Comparison of ENCODE assay signal across 8 cellular contexts in genomic region chr1:46247433-46248121, GRCh38. TPM values are rescaled to one million over a fixed set of nuclear protein-coding genes. Genes with fewer than 3 reads are reported as not detected.
DNase-seq lines count a peak whose midpoint lies in the region; ATAC-seq and TF ChIP-seq lines count a peak whose summit lies in the region.

Gene RAD54L (plus strand): TSS chr1:46247763. CDS start chr1:46248406, 643 bp downstream.

- H3K27me3 Mint-ChIP-seq in activated naive CD4-positive, alpha-beta T cell treated with anti-CD3 and anti-CD28 coated beads, Interleukin-2, amount 50 U/mL, for 24 hours: no peaks in the 10 kb centered on the region

- H3K4me1 ChIP-seq in osteoblast (ENCODE audit: insufficient read depth, low read length) (peaks cover 16% of the 10 kb centered on the region), thymus (ENCODE audit: control insufficient read depth, insufficient read depth, low read length) (peaks cover 17% of the 10 kb centered on the region)

- H3K9me3 Mint-ChIP-seq in activated naive CD4-positive, alpha-beta T cell treated with anti-CD3 and anti-CD28 coated beads, Interleukin-2, amount 50 U/mL, for 24 hours: no peaks in the 10 kb centered on the region

- H2AFZ ChIP-seq in osteoblast (ENCODE audit: low read length): peak within 1 kb of the TSS; percentile 99

- H3K36me3 ChIP-seq in osteoblast (ENCODE audit: insufficient read depth, low read length) (no peaks in the 10 kb centered on the region), thymus (ENCODE audit: control insufficient read depth, insufficient read depth) (peaks cover 15% of the 10 kb centered on the region)

- under 1% methylated on average over 50 of the region's 50 CpGs for WGBS in thymus

- peak; percentile 93 for ATAC-seq in HG02623 (IDR thresholded peaks at IDR 0.05; ENCODE audit: unreplicated experiment)

- H3K27ac ChIP-seq in osteoblast (ENCODE audit: low read depth, low read length) (peak within 1 kb of the TSS; percentile 95), thymus (ENCODE audit: low read depth) (peak within 1 kb of the TSS; percentile 1)

- no peak for TF ChIP-seq CTCF in GM10266 (IDR thresholded peaks at IDR 0.05; ENCODE audit: control insufficient read depth, insufficient read depth, low read depth, missing control alignments)
- no peak for TF ChIP-seq CTCF in osteoblast (IDR thresholded peaks at IDR 0.05; ENCODE audit: extremely low read depth, low read depth, low read length)

- H3K27me3 ChIP-seq in osteoblast (ENCODE audit: insufficient read depth, low read length): no peaks in the 10 kb centered on the region
- no peaks in the 10 kb centered on the region for H3K27me3 ChIP-seq in thymus (ENCODE audit: control insufficient read depth, insufficient read depth)

- H3K4me3 Mint-ChIP-seq in activated naive CD4-positive, alpha-beta T cell treated with anti-CD3 and anti-CD28 coated beads, Interleukin-2, amount 50 U/mL, for 24 hours: peak within 1 kb of the TSS; percentile 96

- peak within 1 kb of the TSS; percentile 99 for H3K4me2 ChIP-seq in osteoblast (ENCODE audit: insufficient read depth, low read length)

- no peaks in the 10 kb centered on the region for H3K36me3 Mint-ChIP-seq in activated naive CD4-positive, alpha-beta T cell treated with anti-CD3 and anti-CD28 coated beads, Interleukin-2, amount 50 U/mL, for 24 hours

- H3K79me2 ChIP-seq in osteoblast (ENCODE audit: insufficient read depth, low read length): peaks cover 16% of the 10 kb centered on the region

- H3K9me3 ChIP-seq in osteoblast (ENCODE audit: low read depth, low read length) (no peaks in the 10 kb centered on the region), thymus (ENCODE audit: control insufficient read depth) (peaks cover 1% of the 10 kb centered on the region)

- peaks cover 14% of the 10 kb centered on the region for H3K4me1 Mint-ChIP-seq in activated naive CD4-positive, alpha-beta T cell treated with anti-CD3 and anti-CD28 coated beads, Interleukin-2, amount 50 U/mL, for 24 hours

- H4K20me1 ChIP-seq in osteoblast (ENCODE audit: insufficient read depth, low read length): no peaks in the 10 kb centered on the region

- peak; percentile 98 for DNase-seq in GM10266 (ENCODE audit: extremely low spot score)
- DNase-seq in NCI-H1105 (lab: John Stamatoyannopoulos, UW): peak; percentile 99
- DNase-seq in SKM-1 (lab: John Stamatoyannopoulos, UW; ENCODE audit: unreplicated experiment): peak; percentile 96
- peak; percentile 99 for DNase-seq in glomerular visceral epithelial cell (ENCODE audit: extremely low spot score)
- peak; percentile 99 for DNase-seq in osteoblast (ENCODE audit: insufficient read length, low spot score, missing footprints)

- peak within 1 kb of the TSS; percentile 98 for H3K4me3 ChIP-seq in osteoblast (ENCODE audit: insufficient read depth, low read length)
- peak within 1 kb of the TSS; percentile 65 for H3K4me3 ChIP-seq in thymus (ENCODE audit: low read length)

- H3K27ac Mint-ChIP-seq in activated naive CD4-positive, alpha-beta T cell treated with anti-CD3 and anti-CD28 coated beads, Interleukin-2, amount 50 U/mL, for 24 hours: peak within 1 kb of the TSS; percentile 90

RNA-seq across cellular contexts. Expression of gene RAD54L, which starts in this region (rescaled TPM):
- 0.59 and 1.4 TPM in 2 replicates for total RNA-seq in osteoblast
- polyA plus RNA-seq in thymus: 2.6 TPM

Comparison
In these comparisons a context has a peak if more than half of its experiments do, and no peak if none do; other contexts are left out.
1. Peak in every context shown above with its lines: DNase-seq, ATAC-seq, H3K4me3 ChIP-seq and H3K27ac ChIP-seq.